In the genomic region with DNA sequence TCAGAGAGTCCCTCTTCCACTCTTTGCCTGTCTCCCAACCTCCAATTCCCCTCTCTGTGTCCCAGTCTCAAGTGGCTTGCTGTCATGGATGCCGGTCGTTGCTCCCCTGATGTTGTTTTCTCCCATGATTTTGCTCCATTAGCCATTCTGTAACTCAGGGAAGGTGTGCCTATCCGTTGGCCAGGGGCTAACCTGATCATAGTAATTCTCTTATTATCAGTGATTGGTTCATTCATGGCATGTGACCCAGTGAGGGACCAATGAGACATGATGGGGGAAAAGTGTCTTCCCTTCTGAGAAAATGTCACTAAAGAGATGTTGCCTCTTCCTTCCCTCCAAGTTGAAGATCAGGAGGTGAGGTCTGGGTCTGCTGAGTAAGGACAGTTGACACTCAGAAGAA, we compare ENCODE assay signal across 30 cellular contexts.
"Had no signal": no experiment of that assay in that cellular context is flagged by ENCODE, and none has a peak within 500 bp of the region (broad histone marks: within the 10 kb centered on the region; RNA-seq: fewer than 3 reads in every experiment).

No MANE protein-coding gene starts in this region.

- H3K9ac ChIP-seq: neural progenitor cell, parathyroid adenoma had no signal

- H3K9me3 Mint-ChIP-seq: naive thymus-derived CD8-positive, alpha-beta T cell; natural killer cell treated with Interleukin-12 subunit alpha and Interleukin-12 subunit beta and Interleukin-15 and Interleukin-18, amount 100 ng/mL, for 72 hours; nephron progenitor cell; neural progenitor cell; stimulated activated effector memory CD8-positive, alpha-beta T cell treated with anti-CD3 and anti-CD28 coated beads, Interleukin-12 subunit alpha, Interleukin-12 subunit beta, amount 100 ng/mL, for 72 hours; stimulated activated naive B cell treated with anti-CD40 and anti-IgM and Interleukin-4, amounts not matched to agents 10 μg/mL and 1 μg/mL and 100 μg/mL, for 72 hours; stimulated activated naive CD8-positive, alpha-beta T cell treated with anti-CD3 and anti-CD28 coated beads, Interleukin-15, Interleukin-2, amounts not matched to agents 100 ng/mL and 50 ng/mL, for 24 hours had no signal

- H3K27me3 Mint-ChIP-seq: naive thymus-derived CD8-positive, alpha-beta T cell; natural killer cell treated with Interleukin-12 subunit alpha and Interleukin-12 subunit beta and Interleukin-15 and Interleukin-18, amount 100 ng/mL, for 72 hours; progenitor cell of endocrine pancreas; stimulated activated naive B cell treated with anti-CD40 and anti-IgM and Interleukin-4, amounts not matched to agents 10 μg/mL and 1 μg/mL and 100 μg/mL, for 72 hours; stimulated activated naive CD8-positive, alpha-beta T cell treated with anti-CD3 and anti-CD28 coated beads, Interleukin-15, Interleukin-2, amounts not matched to agents 100 ng/mL and 50 ng/mL, for 24 hours had no signal

- FAIRE-seq: small intestine, urothelium cell line had no signal

- H3K27ac ChIP-seq: neural progenitor cell, ovary, parathyroid adenoma, psoas muscle, right lobe of liver, sigmoid colon, stomach, thoracic aorta, thyroid gland, tibial nerve, upper lobe of left lung, vagina had no signal

- H3K27ac Mint-ChIP-seq: natural killer cell treated with Interleukin-12 subunit alpha and Interleukin-12 subunit beta and Interleukin-15 and Interleukin-18, amount 100 ng/mL, for 72 hours; nephron progenitor cell; neural progenitor cell; progenitor cell of endocrine pancreas; stimulated activated effector memory CD8-positive, alpha-beta T cell treated with anti-CD3 and anti-CD28 coated beads, Interleukin-12 subunit alpha, Interleukin-12 subunit beta, amount 100 ng/mL, for 72 hours; stimulated activated naive B cell treated with anti-CD40 and anti-IgM and Interleukin-4, amounts not matched to agents 10 μg/mL and 1 μg/mL and 100 μg/mL, for 72 hours had no signal

- H3K36me3 ChIP-seq: neural progenitor cell, ovary, right lobe of liver, sigmoid colon, stomach, thoracic aorta, thyroid gland, tibial nerve, upper lobe of left lung, vagina had no signal

- H2AFZ ChIP-seq: neural progenitor cell, parathyroid adenoma had no signal

- ATAC-seq: naive thymus-derived CD8-positive, alpha-beta T cell; natural killer cell treated with Interleukin-12 subunit alpha and Interleukin-12 subunit beta and Interleukin-15 and Interleukin-18, amount 100 ng/mL, for 72 hours; psoas muscle; right cardiac atrium; right lobe of liver; stimulated activated effector memory CD8-positive, alpha-beta T cell treated with anti-CD3 and anti-CD28 coated beads, Interleukin-12 subunit alpha, Interleukin-12 subunit beta, amount 100 ng/mL, for 72 hours; stimulated activated naive B cell treated with anti-CD40 and anti-IgM and Interleukin-4, amounts not matched to agents 10 μg/mL and 1 μg/mL and 100 μg/mL, for 72 hours had no signal

- H3K27me3 ChIP-seq: neural progenitor cell, ovary, right lobe of liver, sigmoid colon, stomach, thyroid gland, tibial nerve, upper lobe of left lung, vagina had no signal

- H3K9me3 ChIP-seq: ovary, psoas muscle, right lobe of liver, sigmoid colon, stomach, thoracic aorta, thyroid gland, tibial nerve, upper lobe of left lung, vagina had no signal

- H3K4me1 ChIP-seq: psoas muscle, right lobe of liver, thyroid gland had no signal

- H3K4me3 ChIP-seq: neural progenitor cell, ovary, psoas muscle, right lobe of liver, sigmoid colon, stomach, thoracic aorta, thyroid gland, tibial nerve, upper lobe of left lung, vagina had no signal

- H3K4me1 Mint-ChIP-seq: stimulated activated effector memory CD8-positive, alpha-beta T cell treated with anti-CD3 and anti-CD28 coated beads, Interleukin-12 subunit alpha, Interleukin-12 subunit beta, amount 100 ng/mL, for 72 hours had no signal

- DNase-seq: naive thymus-derived CD8-positive, alpha-beta T cell; nephron progenitor cell; occipital lobe; ovary; posterior cingulate gyrus; psoas muscle; right cardiac atrium; right lobe of liver; sigmoid colon; small intestine; stimulated activated CD4-positive, alpha-beta T cell treated with anti-CD3 and anti-CD28 coated beads, Interleukin-15, amount 100 ng/mL, for 24 hours; stimulated activated CD4-positive, alpha-beta T cell treated with anti-CD3 and anti-CD28 coated beads, Interleukin-2, amount 100 ng/mL, for 24 hours; stimulated activated CD4-positive, alpha-beta T cell treated with anti-CD3 and anti-CD28 coated beads, Interleukin-2, amount 100 ng/mL, for 48 hours; stimulated activated CD4-positive, alpha-beta T cell treated with anti-CD3 and anti-CD28 coated beads, Interleukin-4, amount 100 ng/mL, for 24 hours; stimulated activated naive B cell treated with anti-CD40 and anti-IgM and Interleukin-4, amounts not matched to agents 10 μg/mL and 1 μg/mL and 100 μg/mL, for 72 hours; stimulated activated naive CD4-positive, alpha-beta T cell treated with Interleukin-2 at 50 U/mL for 16 hours; stomach; thyroid gland; trophoblast cell; upper lobe of left lung had no signal

- H3K36me3 Mint-ChIP-seq: natural killer cell treated with Interleukin-12 subunit alpha and Interleukin-12 subunit beta and Interleukin-15 and Interleukin-18, amount 100 ng/mL, for 72 hours; stimulated activated effector memory CD8-positive, alpha-beta T cell treated with anti-CD3 and anti-CD28 coated beads, Interleukin-12 subunit alpha, Interleukin-12 subunit beta, amount 100 ng/mL, for 72 hours had no signal

- H3K4me2 ChIP-seq: neural progenitor cell had no signal

- H3K4me3 Mint-ChIP-seq: naive thymus-derived CD8-positive, alpha-beta T cell; natural killer cell treated with Interleukin-12 subunit alpha and Interleukin-12 subunit beta and Interleukin-15 and Interleukin-18, amount 100 ng/mL, for 72 hours; nephron progenitor cell; neural progenitor cell; stimulated activated effector memory CD8-positive, alpha-beta T cell treated with anti-CD3 and anti-CD28 coated beads, Interleukin-12 subunit alpha, Interleukin-12 subunit beta, amount 100 ng/mL, for 72 hours; stimulated activated naive B cell treated with anti-CD40 and anti-IgM and Interleukin-4, amounts not matched to agents 10 μg/mL and 1 μg/mL and 100 μg/mL, for 72 hours; stimulated activated naive CD8-positive, alpha-beta T cell treated with anti-CD3 and anti-CD28 coated beads, Interleukin-15, Interleukin-2, amounts not matched to agents 100 ng/mL and 50 ng/mL, for 24 hours had no signal
